8 cellular contexts compared by ENCODE assay signal in the genomic region with DNA sequence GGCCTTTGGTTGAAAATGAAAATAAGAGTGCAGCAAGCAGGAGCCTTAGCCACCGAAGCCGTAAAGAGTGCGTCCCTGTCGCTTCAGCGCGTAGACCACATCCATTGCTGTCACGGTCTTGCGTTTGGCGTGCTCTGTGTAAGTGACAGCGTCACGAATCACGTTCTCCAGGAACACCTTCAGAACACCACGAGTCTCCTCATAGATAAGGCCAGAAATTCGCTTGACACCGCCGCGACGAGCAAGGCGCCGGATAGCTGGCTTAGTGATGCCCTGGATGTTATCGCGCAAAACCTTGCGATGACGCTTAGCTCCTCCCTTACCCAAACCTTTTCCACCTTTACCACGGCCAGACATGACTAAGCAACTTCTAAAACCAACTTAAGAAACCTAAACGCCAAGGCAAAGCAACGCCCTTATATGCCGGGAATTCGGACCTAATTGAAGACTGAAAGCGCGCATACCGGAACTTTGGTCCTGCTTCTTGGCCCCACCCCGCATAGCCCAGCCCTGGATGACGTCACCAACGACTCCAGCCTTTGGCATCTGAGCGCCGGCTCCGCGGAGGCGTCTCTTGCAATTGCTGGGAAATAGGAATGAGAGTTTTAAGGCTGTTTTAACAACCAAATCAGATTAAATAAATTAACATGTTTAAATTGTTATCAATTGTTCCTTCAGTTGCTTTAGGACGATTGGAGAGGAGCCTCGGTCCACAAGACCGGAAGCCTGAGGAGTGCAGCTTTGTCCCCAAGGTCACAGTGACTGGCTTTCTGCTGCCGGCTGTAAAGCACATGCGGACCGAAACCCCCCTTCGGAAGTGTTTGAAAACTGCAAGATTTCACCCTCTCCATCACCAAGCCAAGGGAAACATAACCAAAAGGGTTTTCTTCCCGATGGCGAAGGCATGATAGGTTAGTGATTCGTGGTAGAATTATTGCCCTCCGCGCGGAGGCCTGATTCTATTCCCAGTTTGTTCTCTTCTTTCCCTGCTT.
DNase-seq lines count a peak whose midpoint lies in the region; ATAC-seq and TF ChIP-seq lines count a peak whose summit lies in the region.

No MANE protein-coding gene starts in this region.

- H3K9me2 ChIP-seq in GM23248 (ENCODE audit: insufficient read depth) (no peaks in the 10 kb centered on the region), Karpas-422 (replicated peaks; ENCODE audit: insufficient read depth, low read length) (no peaks in the 10 kb centered on the region)

- peak overlapping the region; percentile 98 to 100 (median 100) for H3K27ac Mint-ChIP-seq in naive B cell
- peak overlapping the region; percentile 100 for H3K27ac Mint-ChIP-seq in stimulated activated effector memory CD8-positive, alpha-beta T cell treated with anti-CD3 and anti-CD28 coated beads, Interleukin-12 subunit alpha, Interleukin-12 subunit beta, amount 100 ng/mL, for 72 hours

- H3K4me2 ChIP-seq in DND-41 (ENCODE audit: insufficient read depth, low read length): peak overlapping the region; percentile 63
- peak overlapping the region; percentile 93 for H3K4me2 ChIP-seq in GM23248 (ENCODE audit: unreplicated experiment)
- H3K4me2 ChIP-seq in Karpas-422 (ENCODE audit: low read depth, low read length, poor library complexity, severe bottlenecking): peak overlapping the region; percentile 92

- peaks cover 24 to 37% (median 36%) of the 10 kb centered on the region in 3 donors for H3K4me1 Mint-ChIP-seq in naive B cell
- peaks cover 27% of the 10 kb centered on the region for H3K4me1 Mint-ChIP-seq in stimulated activated effector memory CD8-positive, alpha-beta T cell treated with anti-CD3 and anti-CD28 coated beads, Interleukin-12 subunit alpha, Interleukin-12 subunit beta, amount 100 ng/mL, for 72 hours

- peaks cover 4 to 11% (median 7%) of the 10 kb centered on the region in 7 donors for H3K9me3 Mint-ChIP-seq in naive B cell
- peaks cover 3% of the 10 kb centered on the region for H3K9me3 Mint-ChIP-seq in stimulated activated effector memory CD8-positive, alpha-beta T cell treated with anti-CD3 and anti-CD28 coated beads, Interleukin-12 subunit alpha, Interleukin-12 subunit beta, amount 100 ng/mL, for 72 hours

- 1% methylated on average over 53 of the region's 53 CpGs for WGBS in GM23248 (ENCODE audit: low coverage in 1 of 2, low lambda C conversion rate in 2 of 2, missing lambda C conversion rate in 2 of 2), 2 experiments

- H3K36me3 Mint-ChIP-seq in naive B cell: peaks cover 19 to 20% of the 10 kb centered on the region in 2 donors
- H3K36me3 Mint-ChIP-seq in stimulated activated effector memory CD8-positive, alpha-beta T cell treated with anti-CD3 and anti-CD28 coated beads, Interleukin-12 subunit alpha, Interleukin-12 subunit beta, amount 100 ng/mL, for 72 hours: peaks cover 39% of the 10 kb centered on the region

- H3K36me3 ChIP-seq in DND-41 (ENCODE audit: insufficient read depth, low read length) (peaks cover 8% of the 10 kb centered on the region; the same call in 1 of the 2 replicates), GM23248 (ENCODE audit: low read depth) (no peaks in the 10 kb centered on the region), Karpas-422 (ENCODE audit: insufficient read depth, low read length) (no peaks in the 10 kb centered on the region)

- no peak overlapping the region for H2AFZ ChIP-seq in DND-41 (ENCODE audit: low read depth, low read length)
- peak overlapping the region; percentile 86 for H2AFZ ChIP-seq in GM23248
- peak overlapping the region; percentile 40; the same call in 1 of the 2 replicates for H2AFZ ChIP-seq in Karpas-422 (ENCODE audit: low read length)

- peak overlapping the region; percentile 100 for H3K27ac ChIP-seq in DND-41 (ENCODE audit: low read length)
- peak overlapping the region; percentile 94 for H3K27ac ChIP-seq in GM23248
- peak overlapping the region; percentile 77 for H3K27ac ChIP-seq in Karpas-422 (ENCODE audit: low read length)

- no peak for TF ChIP-seq CTCF in DND-41 (IDR thresholded peaks at IDR 0.05; ENCODE audit: borderline replicate concordance, extremely low read depth, low read length, poor library complexity, severe bottlenecking)

- H3K4me1 ChIP-seq in DND-41 (ENCODE audit: insufficient read depth, low read length) (peaks cover 45% of the 10 kb centered on the region), GM23248 (ENCODE audit: insufficient read depth) (no peaks in the 10 kb centered on the region), Karpas-422 (ENCODE audit: low read length) (peaks cover 14% of the 10 kb centered on the region)

- peaks cover 19% of the 10 kb centered on the region for H3F3A ChIP-seq in GM23248 (ENCODE audit: insufficient read depth)

- peak overlapping the region; percentile 85 for H3K9ac ChIP-seq in DND-41 (ENCODE audit: low read depth, low read length)
- peak overlapping the region; percentile 93 for H3K9ac ChIP-seq in GM23248
- H3K9ac ChIP-seq in Karpas-422 (ENCODE audit: low read length): peak overlapping the region; percentile 71

- peak; percentile 76 for ATAC-seq in DND-41 (ENCODE audit: insufficient read depth, low read depth)
- peak; percentile 81 to 83 for ATAC-seq in naive B cell (ENCODE audit: low read depth in 2 of 2)
- ATAC-seq in stimulated activated effector memory CD8-positive, alpha-beta T cell treated with anti-CD3 and anti-CD28 coated beads, Interleukin-12 subunit alpha, Interleukin-12 subunit beta, amount 100 ng/mL, for 72 hours: peak; percentile 89

- in situ Hi-C loops in GM23248 (cut with MboI): no loop called here

- peaks cover 0 to 6% (median 5%) of the 10 kb centered on the region in 3 donors for H3K27me3 Mint-ChIP-seq in naive B cell

- peak overlapping the region; percentile 78 to 97 (median 92) for H3K4me3 Mint-ChIP-seq in naive B cell
- H3K4me3 Mint-ChIP-seq in stimulated activated effector memory CD8-positive, alpha-beta T cell treated with anti-CD3 and anti-CD28 coated beads, Interleukin-12 subunit alpha, Interleukin-12 subunit beta, amount 100 ng/mL, for 72 hours: peak overlapping the region; percentile 86

- H3K4me3 ChIP-seq in DND-41 (ENCODE audit: low read depth in 1 of 2, low read length in 2 of 2) (peak overlapping the region; percentile 54 to 74), GM23248 (peak overlapping the region; percentile 80), Karpas-422 (ENCODE audit: low read length) (peak overlapping the region; percentile 75)

- peaks cover 8% of the 10 kb centered on the region for H3K79me2 ChIP-seq in DND-41 (ENCODE audit: insufficient read depth, low read length)
- H3K79me2 ChIP-seq in GM23248 (ENCODE audit: insufficient read depth): peaks cover 12% of the 10 kb centered on the region; the same call in 1 of the 2 replicates
- H3K79me2 ChIP-seq in Karpas-422 (ENCODE audit: low read length): no peaks in the 10 kb centered on the region

- H3K9me3 ChIP-seq in DND-41 (ENCODE audit: insufficient read depth, low read length, severe bottlenecking): peaks cover 14% of the 10 kb centered on the region
- no peaks in the 10 kb centered on the region for H3K9me3 ChIP-seq in GM23248 (ENCODE audit: low read depth)
- H3K9me3 ChIP-seq in Karpas-422 (ENCODE audit: low read length): peaks cover 9% of the 10 kb centered on the region; the same call in 1 of the 2 replicates

- H3K27me3 ChIP-seq in DND-41 (ENCODE audit: insufficient read depth, low read length, poor library complexity) (no peaks in the 10 kb centered on the region), GM23248 (replicated peaks; ENCODE audit: insufficient read depth) (no peaks in the 10 kb centered on the region), Karpas-422 (ENCODE audit: low read length) (no peaks in the 10 kb centered on the region)

- DNase-seq in DND-41: peak; percentile 99
- peak; percentile 99 for DNase-seq in GM23248
- peak; percentile 99 for DNase-seq in Karpas-422
- peak; percentile 99 for DNase-seq in RKO (ENCODE audit: low spot score)
- DNase-seq in activated T-helper 1 cell treated with anti-CD3 and anti-CD28 coated beads, Interleukin-2, amount 50 U/mL, for 16 hours (ENCODE audit: low read depth in 1 of 2, low spot score in 1 of 2): peak; percentile 83
- DNase-seq in fibroblast of gingiva (ENCODE audit: low read depth): peak; percentile 99
- DNase-seq in naive B cell: peak; percentile 93
- peak; percentile 80 to 98 for DNase-seq in stimulated activated effector memory CD8-positive, alpha-beta T cell treated with anti-CD3 and anti-CD28 coated beads, Interleukin-12 subunit alpha, Interleukin-12 subunit beta, amount 100 ng/mL, for 72 hours (ENCODE audit: low spot score in 2 of 2)

- no peaks in the 10 kb centered on the region for H4K20me1 ChIP-seq in DND-41 (ENCODE audit: insufficient read depth, low read length)
- H4K20me1 ChIP-seq in GM23248 (ENCODE audit: insufficient read depth): no peaks in the 10 kb centered on the region
- H4K20me1 ChIP-seq in Karpas-422 (ENCODE audit: insufficient read depth, low read depth, low read length): no peaks in the 10 kb centered on the region

Comparison
In these comparisons a context has a peak if more than half of its experiments do, and no peak if none do; other contexts are left out.
1. Peak in every context shown above with its lines: DNase-seq, ATAC-seq, H3K4me3 ChIP-seq and H3K27ac ChIP-seq.